Comparison of ENCODE assay signal across 8 cellular contexts in the genomic region with DNA sequence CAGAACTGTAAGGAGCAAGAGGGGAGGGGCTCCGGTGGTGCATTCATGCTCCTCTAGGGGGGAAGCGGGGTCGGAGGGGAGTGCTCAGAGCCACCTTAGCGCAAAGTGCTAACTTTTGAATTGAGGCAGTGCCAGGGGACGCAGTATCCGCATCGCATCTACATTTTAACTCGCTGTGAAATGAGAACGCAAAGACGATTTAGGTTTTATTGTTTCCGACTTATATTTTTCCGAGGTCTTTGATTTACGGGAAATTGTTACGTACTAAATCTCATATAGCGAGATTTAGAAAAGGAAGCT. TPM values are rescaled to one million over a fixed set of nuclear protein-coding genes. Genes with fewer than 3 reads are reported as not detected.
A peak's percentile ranks its signal among the peaks of the same experiment; 100 is the strongest.
DNase-seq lines count a peak whose midpoint lies in the region; ATAC-seq, FAIRE-seq and TF ChIP-seq lines count a peak whose summit lies in the region.

No MANE protein-coding gene starts in this region.

- H3K4me3 Mint-ChIP-seq in T-helper 1 cell treated with Interleukin-12 subunit alpha and Interleukin-12 subunit beta and Interleukin-4 antibody, amounts not matched to agents 30 μg/mL and 1 μg/mL, for 36 hours = peak overlapping the region; percentile 91
- H3K4me3 Mint-ChIP-seq in activated naive CD8-positive, alpha-beta T cell treated with anti-CD3 and anti-CD28 coated beads, Interleukin-2, amount 10 ng/mL, durations not matched to agents 7 days and 5 days = peak overlapping the region; percentile 97

- no peaks in the 10 kb centered on the region for H3K36me3 ChIP-seq in kidney (ENCODE audit: control insufficient read depth in 1 of 2, insufficient read depth in 2 of 2, low read length in 2 of 2)

- peaks cover 9% of the 10 kb centered on the region for H3K27me3 Mint-ChIP-seq in T-helper 1 cell treated with Interleukin-12 subunit alpha and Interleukin-12 subunit beta and Interleukin-4 antibody, amounts not matched to agents 30 μg/mL and 1 μg/mL, for 36 hours (ENCODE audit: low read depth)
- H3K27me3 Mint-ChIP-seq in activated naive CD8-positive, alpha-beta T cell treated with anti-CD3 and anti-CD28 coated beads, Interleukin-2, amount 10 ng/mL, durations not matched to agents 7 days and 5 days = peaks cover 2% of the 10 kb centered on the region

- peaks cover 5 to 8% of the 10 kb centered on the region in 2 donors for H3K4me1 ChIP-seq in kidney (ENCODE audit: control insufficient read depth in 1 of 2, insufficient read depth in 1 of 2, low read depth in 1 of 2, low read length in 2 of 2)

- no peak for DNase-seq in T-helper 1 cell
- DNase-seq in activated naive CD8-positive, alpha-beta T cell treated with anti-CD3 and anti-CD28 coated beads, Interleukin-2, amount 10 ng/mL, durations not matched to agents 7 days and 5 days = no peak
- DNase-seq in kidney = no peak

- H3K9me3 ChIP-seq in kidney (ENCODE audit: control insufficient read depth in 1 of 2, low read length in 2 of 2) = no peaks in the 10 kb centered on the region

- POLR2A ChIA-PET in activated naive CD8-positive, alpha-beta T cell treated with anti-CD3 and anti-CD28 coated beads, Interleukin-2, amount 10 ng/mL, durations not matched to agents 7 days and 5 days (lab: Charles Lee) = interaction anchor here (0.6 to 3.6 kb wide), 10 partner anchors 101 to 648 kb away, joined by 3 to 29 read pairs (median 4); a partner anchor contains a TSS

- peak overlapping the region; percentile 97 to 98 for H3K27ac ChIP-seq in kidney (ENCODE audit: low read depth in 2 of 2, low read length in 2 of 2)
- peak overlapping the region; percentile 87 for H3K27ac ChIP-seq in temporal lobe (ENCODE audit: low read depth, low read length)

- no peak for ATAC-seq in activated naive CD8-positive, alpha-beta T cell treated with anti-CD3 and anti-CD28 coated beads, Interleukin-2, amount 10 ng/mL, durations not matched to agents 7 days and 5 days (ENCODE audit: low read depth)
- no peak for ATAC-seq in activated CD4-positive, CD25-positive, alpha-beta regulatory T cell treated with anti-CD3 and anti-CD28 coated beads, Interleukin-2, amount 50 U/mL, for 24 hours
- ATAC-seq in HG03196 (IDR thresholded peaks at IDR 0.05; ENCODE audit: unreplicated experiment) = no peak
- no peak for ATAC-seq in HG03342 (IDR thresholded peaks at IDR 0.05; ENCODE audit: unreplicated experiment)

- FAIRE-seq in kidney (lab: Jason Lieb, UNC) = no peak

- H3K4me1 Mint-ChIP-seq in T-helper 1 cell treated with Interleukin-12 subunit alpha and Interleukin-12 subunit beta and Interleukin-4 antibody, amounts not matched to agents 30 μg/mL and 1 μg/mL, for 36 hours (ENCODE audit: low read depth) = peaks cover 14% of the 10 kb centered on the region
- H3K4me1 Mint-ChIP-seq in activated naive CD8-positive, alpha-beta T cell treated with anti-CD3 and anti-CD28 coated beads, Interleukin-2, amount 10 ng/mL, durations not matched to agents 7 days and 5 days = peaks cover 13% of the 10 kb centered on the region

- peak overlapping the region; percentile 91 for H3K27ac Mint-ChIP-seq in T-helper 1 cell treated with Interleukin-12 subunit alpha and Interleukin-12 subunit beta and Interleukin-4 antibody, amounts not matched to agents 30 μg/mL and 1 μg/mL, for 36 hours
- H3K27ac Mint-ChIP-seq in activated naive CD8-positive, alpha-beta T cell treated with anti-CD3 and anti-CD28 coated beads, Interleukin-2, amount 10 ng/mL, durations not matched to agents 7 days and 5 days = peak overlapping the region; percentile 98

- H3K9ac ChIP-seq in kidney (ENCODE audit: low read length in 2 of 2) = peak overlapping the region; percentile 57 to 95

- H3K9me3 Mint-ChIP-seq in T-helper 1 cell treated with Interleukin-12 subunit alpha and Interleukin-12 subunit beta and Interleukin-4 antibody, amounts not matched to agents 30 μg/mL and 1 μg/mL, for 36 hours = no peaks in the 10 kb centered on the region
- no peaks in the 10 kb centered on the region for H3K9me3 Mint-ChIP-seq in activated naive CD8-positive, alpha-beta T cell treated with anti-CD3 and anti-CD28 coated beads, Interleukin-2, amount 10 ng/mL, durations not matched to agents 7 days and 5 days

- TF ChIP-seq CTCF in kidney (IDR thresholded peaks at IDR 0.05; ENCODE audit: borderline replicate concordance, extremely low read depth, insufficient read depth) = no peak

- H3K36me3 Mint-ChIP-seq in T-helper 1 cell treated with Interleukin-12 subunit alpha and Interleukin-12 subunit beta and Interleukin-4 antibody, amounts not matched to agents 30 μg/mL and 1 μg/mL, for 36 hours (ENCODE audit: low read depth) = peaks cover 7% of the 10 kb centered on the region
- H3K36me3 Mint-ChIP-seq in activated naive CD8-positive, alpha-beta T cell treated with anti-CD3 and anti-CD28 coated beads, Interleukin-2, amount 10 ng/mL, durations not matched to agents 7 days and 5 days = peaks cover 5% of the 10 kb centered on the region

- peak overlapping the region; percentile 93 to 99 for H3K4me3 ChIP-seq in kidney (ENCODE audit: low read length in 2 of 2)

- intact Hi-C loops in kidney (cut with DNase I) = no loop called here

RNA-seq across cellular contexts. Expression of a gene that starts 0.2 kb away (rescaled TPM):
- 10 to 100 TPM; 19.4 to 20.9 TPM for total RNA-seq in activated naive CD8-positive, alpha-beta T cell treated with anti-CD3 and anti-CD28 coated beads, Interleukin-2, amount 10 ng/mL, durations not matched to agents 7 days and 5 days
- total RNA-seq in kidney (30.4 TPM), temporal lobe (28.5 TPM)
- 26.5 TPM for polyA plus RNA-seq in kidney (ENCODE audit: insufficient read depth, low read depth, low replicate concordance)
